In genomic region chr4:52051615-52052474, GRCh38 we compare ENCODE assay signal across 1 cellular context.
A peak's percentile ranks its signal among the peaks of the same experiment; 100 is the strongest.
TF ChIP-seq lines count a peak whose summit lies in the region.

No MANE protein-coding gene starts in this region.

TF ChIP-seq in HepG2, 621 proteins besides CTCF, POLR2A, EP300 and RAD21 (continues in another document):
- TF ChIP-seq ZNF121 (CRISPR knock-in tag; IDR thresholded peaks at IDR 0.05): no peak
- TF ChIP-seq SIX1 (CRISPR knock-in tag; IDR thresholded peaks at IDR 0.05; ENCODE audit: borderline replicate concordance): no peak
- TF ChIP-seq ATAD3A (CRISPR knock-in tag; IDR thresholded peaks at IDR 0.05): no peak
- TF ChIP-seq ZSCAN31 (CRISPR knock-in tag; IDR thresholded peaks at IDR 0.05; ENCODE audit: low read depth): no peak
- TF ChIP-seq, protein P1, sequence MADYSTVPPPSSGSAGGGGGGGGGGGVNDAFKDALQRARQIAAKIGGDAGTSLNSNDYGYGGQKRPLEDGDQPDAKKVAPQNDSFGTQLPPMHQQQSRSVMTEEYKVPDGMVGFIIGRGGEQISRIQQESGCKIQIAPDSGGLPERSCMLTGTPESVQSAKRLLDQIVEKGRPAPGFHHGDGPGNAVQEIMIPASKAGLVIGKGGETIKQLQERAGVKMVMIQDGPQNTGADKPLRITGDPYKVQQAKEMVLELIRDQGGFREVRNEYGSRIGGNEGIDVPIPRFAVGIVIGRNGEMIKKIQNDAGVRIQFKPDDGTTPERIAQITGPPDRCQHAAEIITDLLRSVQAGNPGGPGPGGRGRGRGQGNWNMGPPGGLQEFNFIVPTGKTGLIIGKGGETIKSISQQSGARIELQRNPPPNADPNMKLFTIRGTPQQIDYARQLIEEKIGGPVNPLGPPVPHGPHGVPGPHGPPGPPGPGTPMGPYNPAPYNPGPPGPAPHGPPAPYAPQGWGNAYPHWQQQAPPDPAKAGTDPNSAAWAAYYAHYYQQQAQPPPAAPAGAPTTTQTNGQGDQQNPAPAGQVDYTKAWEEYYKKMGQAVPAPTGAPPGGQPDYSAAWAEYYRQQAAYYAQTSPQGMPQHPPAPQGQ (CRISPR knock-in tag; IDR thresholded peaks at IDR 0.05; ENCODE audit: borderline replicate concordance): no peak
- TF ChIP-seq NKX3-1 (CRISPR knock-in tag; IDR thresholded peaks at IDR 0.05): peak; percentile 31; the same call in 1 of the 2 replicates
- TF ChIP-seq ZNF768 (CRISPR knock-in tag; IDR thresholded peaks at IDR 0.05): 0 out of 2 replicates have a peak, but pooled peaks have one; percentile 9
- TF ChIP-seq ATF1 (CRISPR knock-in tag; IDR thresholded peaks at IDR 0.05): no peak
- no peak for TF ChIP-seq CREB3 (CRISPR knock-in tag; IDR thresholded peaks at IDR 0.05)
- TF ChIP-seq AHR (CRISPR knock-in tag; IDR thresholded peaks at IDR 0.05): no peak
- TF ChIP-seq CC2D1A (CRISPR knock-in tag; IDR thresholded peaks at IDR 0.05): 0 out of 2 replicates have a peak, but pooled peaks have one; percentile 62
- peak; percentile 65 for TF ChIP-seq BORCS8-MEF2B (CRISPR knock-in tag; IDR thresholded peaks at IDR 0.05)
- no peak for TF ChIP-seq ZNF207 (IDR thresholded peaks at IDR 0.05; ENCODE audit: borderline replicate concordance)
- TF ChIP-seq, protein P2, sequence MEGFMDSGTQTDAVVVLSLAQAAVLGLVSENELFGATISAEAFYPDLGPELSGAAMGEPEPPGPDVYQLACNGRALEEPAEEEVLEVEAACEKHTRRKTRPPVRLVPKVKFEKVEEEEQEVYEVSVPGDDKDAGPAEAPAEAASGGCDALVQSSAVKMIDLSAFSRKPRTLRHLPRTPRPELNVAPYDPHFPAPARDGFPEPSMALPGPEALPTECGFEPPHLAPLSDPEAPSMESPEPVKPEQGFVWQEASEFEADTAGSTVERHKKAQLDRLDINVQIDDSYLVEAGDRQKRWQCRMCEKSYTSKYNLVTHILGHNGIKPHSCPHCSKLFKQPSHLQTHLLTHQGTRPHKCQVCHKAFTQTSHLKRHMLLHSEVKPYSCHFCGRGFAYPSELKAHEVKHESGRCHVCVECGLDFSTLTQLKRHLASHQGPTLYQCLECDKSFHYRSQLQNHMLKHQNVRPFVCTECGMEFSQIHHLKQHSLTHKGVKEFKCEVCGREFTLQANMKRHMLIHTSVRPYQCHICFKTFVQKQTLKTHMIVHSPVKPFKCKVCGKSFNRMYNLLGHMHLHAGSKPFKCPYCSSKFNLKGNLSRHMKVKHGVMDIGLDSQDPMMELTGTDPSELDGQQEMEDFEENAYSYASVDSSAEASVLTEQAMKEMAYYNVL (CRISPR knock-in tag; IDR thresholded peaks at IDR 0.05; ENCODE audit: borderline replicate concordance): peak; percentile 71; the same call in 1 of the 2 replicates
- TF ChIP-seq ZNF337 (CRISPR knock-in tag; IDR thresholded peaks at IDR 0.05; ENCODE audit: borderline replicate concordance, low read depth): no peak
- TF ChIP-seq, protein P3, sequence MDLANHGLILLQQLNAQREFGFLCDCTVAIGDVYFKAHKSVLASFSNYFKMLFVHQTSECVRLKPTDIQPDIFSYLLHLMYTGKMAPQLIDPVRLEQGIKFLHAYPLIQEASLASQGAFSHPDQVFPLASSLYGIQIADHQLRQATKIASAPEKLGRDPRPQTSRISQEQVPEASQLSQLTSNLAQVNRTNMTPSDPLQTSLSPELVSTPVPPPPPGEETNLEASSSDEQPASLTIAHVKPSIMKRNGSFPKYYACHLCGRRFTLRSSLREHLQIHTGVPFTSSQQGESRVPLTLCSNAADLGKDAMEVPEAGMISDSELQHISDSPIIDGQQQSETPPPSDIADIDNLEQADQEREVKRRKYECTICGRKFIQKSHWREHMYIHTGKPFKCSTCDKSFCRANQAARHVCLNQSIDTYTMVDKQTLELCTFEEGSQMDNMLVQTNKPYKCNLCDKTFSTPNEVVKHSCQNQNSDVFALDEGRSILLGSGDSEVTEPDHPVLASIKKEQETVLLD (CRISPR knock-in tag; IDR thresholded peaks at IDR 0.05; ENCODE audit: low read depth): no peak
- TF ChIP-seq ASH2L (IDR thresholded peaks at IDR 0.05; ENCODE audit: insufficient read length, low read depth, low read length): peak; percentile 46
- TF ChIP-seq ZKSCAN8 (CRISPR knock-in tag; IDR thresholded peaks at IDR 0.05; ENCODE audit: borderline replicate concordance): no peak
- TF ChIP-seq LRRFIP1 (CRISPR knock-in tag; conservative IDR thresholded peaks at IDR 0.05): no peak
- 0 out of 2 replicates have a peak, but pooled peaks have one; percentile 52 for TF ChIP-seq ZNF569 (CRISPR knock-in tag; IDR thresholded peaks at IDR 0.05; ENCODE audit: borderline replicate concordance)
- peak; percentile 54; the same call in 1 of the 2 replicates for TF ChIP-seq MXD1 (CRISPR knock-in tag; IDR thresholded peaks at IDR 0.05)
- TF ChIP-seq, protein P4, sequence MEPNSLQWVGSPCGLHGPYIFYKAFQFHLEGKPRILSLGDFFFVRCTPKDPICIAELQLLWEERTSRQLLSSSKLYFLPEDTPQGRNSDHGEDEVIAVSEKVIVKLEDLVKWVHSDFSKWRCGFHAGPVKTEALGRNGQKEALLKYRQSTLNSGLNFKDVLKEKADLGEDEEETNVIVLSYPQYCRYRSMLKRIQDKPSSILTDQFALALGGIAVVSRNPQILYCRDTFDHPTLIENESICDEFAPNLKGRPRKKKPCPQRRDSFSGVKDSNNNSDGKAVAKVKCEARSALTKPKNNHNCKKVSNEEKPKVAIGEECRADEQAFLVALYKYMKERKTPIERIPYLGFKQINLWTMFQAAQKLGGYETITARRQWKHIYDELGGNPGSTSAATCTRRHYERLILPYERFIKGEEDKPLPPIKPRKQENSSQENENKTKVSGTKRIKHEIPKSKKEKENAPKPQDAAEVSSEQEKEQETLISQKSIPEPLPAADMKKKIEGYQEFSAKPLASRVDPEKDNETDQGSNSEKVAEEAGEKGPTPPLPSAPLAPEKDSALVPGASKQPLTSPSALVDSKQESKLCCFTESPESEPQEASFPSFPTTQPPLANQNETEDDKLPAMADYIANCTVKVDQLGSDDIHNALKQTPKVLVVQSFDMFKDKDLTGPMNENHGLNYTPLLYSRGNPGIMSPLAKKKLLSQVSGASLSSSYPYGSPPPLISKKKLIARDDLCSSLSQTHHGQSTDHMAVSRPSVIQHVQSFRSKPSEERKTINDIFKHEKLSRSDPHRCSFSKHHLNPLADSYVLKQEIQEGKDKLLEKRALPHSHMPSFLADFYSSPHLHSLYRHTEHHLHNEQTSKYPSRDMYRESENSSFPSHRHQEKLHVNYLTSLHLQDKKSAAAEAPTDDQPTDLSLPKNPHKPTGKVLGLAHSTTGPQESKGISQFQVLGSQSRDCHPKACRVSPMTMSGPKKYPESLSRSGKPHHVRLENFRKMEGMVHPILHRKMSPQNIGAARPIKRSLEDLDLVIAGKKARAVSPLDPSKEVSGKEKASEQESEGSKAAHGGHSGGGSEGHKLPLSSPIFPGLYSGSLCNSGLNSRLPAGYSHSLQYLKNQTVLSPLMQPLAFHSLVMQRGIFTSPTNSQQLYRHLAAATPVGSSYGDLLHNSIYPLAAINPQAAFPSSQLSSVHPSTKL (CRISPR knock-in tag; IDR thresholded peaks at IDR 0.05): 0 out of 2 replicates have a peak, but pooled peaks have one; percentile 24
- peak; percentile 44; the same call in 1 of the 2 replicates for TF ChIP-seq FOXA3 (CRISPR knock-in tag; IDR thresholded peaks at IDR 0.05)
- TF ChIP-seq ZNF687 (CRISPR knock-in tag; IDR thresholded peaks at IDR 0.05): peak; percentile 74
- peak; percentile 71 for TF ChIP-seq TARDBP (CRISPR knock-in tag; IDR thresholded peaks at IDR 0.05)
- peak; percentile 88 for TF ChIP-seq ZNF331 (CRISPR knock-in tag; IDR thresholded peaks at IDR 0.05)
- 0 out of 2 replicates have a peak, but pooled peaks have one; percentile 9 for TF ChIP-seq ZNF263 (CRISPR knock-in tag; IDR thresholded peaks at IDR 0.05)
- no peak for TF ChIP-seq MTF1 (CRISPR knock-in tag; IDR thresholded peaks at IDR 0.05)
- TF ChIP-seq FIP1L1 (IDR thresholded peaks at IDR 0.05; ENCODE audit: borderline replicate concordance, insufficient read depth, low read depth, low read length): no peak
- TF ChIP-seq ZSCAN12 (CRISPR knock-in tag; IDR thresholded peaks at IDR 0.05): no peak
- TF ChIP-seq ZFP37 (CRISPR knock-in tag; IDR thresholded peaks at IDR 0.05; ENCODE audit: borderline replicate concordance): 0 out of 2 replicates have a peak, but pooled peaks have one; percentile 45
- peak; percentile 56 for TF ChIP-seq RBM39 (IDR thresholded peaks at IDR 0.05; ENCODE audit: low read depth, low read length, poor library complexity, severe bottlenecking)
- TF ChIP-seq ZSCAN9 (CRISPR knock-in tag; IDR thresholded peaks at IDR 0.05; ENCODE audit: borderline replicate concordance): no peak
- 0 out of 2 replicates have a peak, but pooled peaks have one; percentile 41 for TF ChIP-seq ZMAT3 (CRISPR knock-in tag; conservative IDR thresholded peaks at IDR 0.05)
- no peak for TF ChIP-seq POGZ (CRISPR knock-in tag; IDR thresholded peaks at IDR 0.05)
- peak; percentile 65; the same call in 1 of the 2 replicates for TF ChIP-seq ZNF160 (CRISPR knock-in tag; IDR thresholded peaks at IDR 0.05)
- TF ChIP-seq ZNF33B (CRISPR knock-in tag; IDR thresholded peaks at IDR 0.05): peak; percentile 25; the same call in 1 of the 2 replicates
- TF ChIP-seq, protein P5, sequence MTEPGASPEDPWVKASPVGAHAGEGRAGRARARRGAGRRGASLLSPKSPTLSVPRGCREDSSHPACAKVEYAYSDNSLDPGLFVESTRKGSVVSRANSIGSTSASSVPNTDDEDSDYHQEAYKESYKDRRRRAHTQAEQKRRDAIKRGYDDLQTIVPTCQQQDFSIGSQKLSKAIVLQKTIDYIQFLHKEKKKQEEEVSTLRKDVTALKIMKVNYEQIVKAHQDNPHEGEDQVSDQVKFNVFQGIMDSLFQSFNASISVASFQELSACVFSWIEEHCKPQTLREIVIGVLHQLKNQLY (CRISPR knock-in tag; IDR thresholded peaks at IDR 0.05): no peak
- TF ChIP-seq RELA (CRISPR knock-in tag; IDR thresholded peaks at IDR 0.05): no peak
- TF ChIP-seq HNF1B (CRISPR knock-in tag; IDR thresholded peaks at IDR 0.05): peak; percentile 45; the same call in 1 of the 2 replicates
